24 cellular contexts compared by ENCODE assay signal in the genomic region with DNA sequence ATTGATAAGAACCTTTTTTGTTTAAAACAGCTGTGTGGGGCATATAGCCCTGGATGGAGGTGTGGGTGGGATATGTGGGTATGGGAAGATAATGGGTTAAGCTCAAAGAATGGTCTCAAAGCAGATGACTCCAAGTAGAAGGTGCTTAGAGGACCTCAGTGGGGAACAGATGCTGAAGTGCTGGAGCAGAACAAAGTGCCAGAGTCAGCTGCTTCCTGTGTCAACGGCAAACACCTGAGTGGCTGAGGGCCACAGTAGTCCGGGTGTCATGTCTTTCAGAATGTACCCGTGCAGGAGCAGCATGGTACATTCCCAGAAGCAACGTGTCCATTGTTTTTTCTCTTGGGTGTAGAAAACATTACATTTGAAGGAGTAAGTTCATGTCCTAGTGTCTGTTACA.
DNase-seq lines count a peak whose midpoint lies in the region; ATAC-seq, FAIRE-seq and TF ChIP-seq lines count a peak whose summit lies in the region.
"Had no signal": no experiment of that assay in that cellular context is flagged by ENCODE, and none has a peak within 500 bp of the region (broad histone marks: within the 10 kb centered on the region; RNA-seq: fewer than 3 reads in every experiment).

No MANE protein-coding gene starts in this region.

- H3K27me3 Mint-ChIP-seq in activated B cell treated with CpG ODN at 0.5 μM for 24 hours, result peaks cover 1% of the 10 kb centered on the region
- peaks cover 3% of the 10 kb centered on the region for H3K27me3 Mint-ChIP-seq in activated T-helper 1 cell treated with anti-CD3 and anti-CD28 coated beads, Interleukin-12 subunit alpha, Interleukin-12 subunit beta, Interleukin-2, Interleukin-4 antibody, amounts not matched to agents 30 ng/mL and 10 ng/mL and 1 ng/mL, durations not matched to agents 14 hours and 24 hours and 36 hours (ENCODE audit: insufficient read depth)

- H3K9me3 Mint-ChIP-seq in activated B cell treated with CpG ODN at 0.5 μM for 24 hours, result no peaks in the 10 kb centered on the region
- H3K9me3 Mint-ChIP-seq in activated T-helper 1 cell treated with anti-CD3 and anti-CD28 coated beads, Interleukin-12 subunit alpha, Interleukin-12 subunit beta, Interleukin-2, Interleukin-4 antibody, amounts not matched to agents 30 ng/mL and 10 ng/mL and 1 ng/mL, durations not matched to agents 14 hours and 24 hours and 36 hours, result no peaks in the 10 kb centered on the region
- H3K9me3 Mint-ChIP-seq: HFFc6, T-cell had no signal

- H3K36me3 Mint-ChIP-seq in activated B cell treated with CpG ODN at 0.5 μM for 24 hours (ENCODE audit: low read depth), result no peaks in the 10 kb centered on the region
- no peaks in the 10 kb centered on the region for H3K36me3 Mint-ChIP-seq in activated T-helper 1 cell treated with anti-CD3 and anti-CD28 coated beads, Interleukin-12 subunit alpha, Interleukin-12 subunit beta, Interleukin-2, Interleukin-4 antibody, amounts not matched to agents 30 ng/mL and 10 ng/mL and 1 ng/mL, durations not matched to agents 14 hours and 24 hours and 36 hours (ENCODE audit: low read depth)
- H3K36me3 Mint-ChIP-seq: CD8-positive, alpha-beta memory T cell; T-cell had no signal

- POLR2A ChIA-PET in activated B cell treated with CpG ODN at 0.5 μM for 24 hours (lab: Charles Lee), result no interaction called here

- peak; percentile 18 for ATAC-seq in activated B cell treated with CpG ODN at 0.5 μM for 24 hours (ENCODE audit: low read depth)
- no peak for ATAC-seq in HG02938 (IDR thresholded peaks at IDR 0.05; ENCODE audit: unreplicated experiment)
- ATAC-seq: T-cell had no signal

- intact Hi-C loops in activated B cell treated with CpG ODN at 0.5 μM for 24 hours (cut with micrococcal nuclease), result loop anchor here (5.0 kb wide), 2 partner anchors 65 to 250 kb away; no protein-coding TSS in a partner anchor
- intact Hi-C loops in activated T-helper 1 cell treated with anti-CD3 and anti-CD28 coated beads, Interleukin-12 subunit alpha, Interleukin-12 subunit beta, Interleukin-2, Interleukin-4 antibody, amounts not matched to agents 30 ng/mL and 10 ng/mL and 1 ng/mL, durations not matched to agents 14 hours and 24 hours and 36 hours (cut with micrococcal nuclease), result loop anchor here (1.0 to 5.0 kb wide), 4 partner anchors 65 to 330 kb away; no protein-coding TSS in a partner anchor

- CTCF ChIA-PET in activated B cell treated with CpG ODN at 0.5 μM for 24 hours (lab: Charles Lee), result no interaction called here

- no peak overlapping the region for H3K4me3 ChIP-seq in Jurkat, Clone E6-1 (ENCODE audit: low read length)
- H3K4me3 ChIP-seq: A549 had no signal

- no peak for TF ChIP-seq CTCF in activated B cell treated with CpG ODN at 0.5 μM for 24 hours (IDR thresholded peaks at IDR 0.05)

- FAIRE-seq in GM18507 (lab: Jason Lieb, UNC), result peak; percentile 46
- FAIRE-seq: D721Med, HTR-8/SVneo had no signal

- DNase-seq in COLO668 (lab: John Stamatoyannopoulos, UW; ENCODE audit: unreplicated experiment) (peak; percentile 41), GM18507 (ENCODE audit: extremely low spot score, insufficient read length, low read depth) (no peak), activated B cell treated with CpG ODN at 0.5 μM for 24 hours (no peak), KG1 (lab: John Stamatoyannopoulos, UW) (no peak), NCI-H2196 treated with DMSO at 0.1 percent for 48 hours (lab: John Stamatoyannopoulos, UW; ENCODE audit: unreplicated experiment) (no peak)
- DNase-seq in Jurkat, Clone E6-1 (ENCODE audit: low read depth, low spot score), result peak; percentile 38
- no peak for DNase-seq in activated T-helper 1 cell treated with anti-CD3 and anti-CD28 coated beads, Interleukin-12 subunit alpha, Interleukin-12 subunit beta, Interleukin-2, Interleukin-4 antibody, amounts not matched to agents 30 ng/mL and 10 ng/mL and 1 ng/mL, durations not matched to agents 14 hours and 24 hours and 36 hours (ENCODE audit: low spot score)
- DNase-seq: C1 segment of cervical spinal cord; CD8-positive, alpha-beta memory T cell; DND-41; H7; HFFc6; IMR-90; Kasumi-1; NCI-H1105; NCI-H2107; NCI-H345; NCI-H526 treated with DMSO at 0.1 percent for 48 hours; SHP77 treated with DMSO at 0.1 percent for 48 hours; T-cell had no signal

- no peak overlapping the region for H3K27ac Mint-ChIP-seq in activated B cell treated with CpG ODN at 0.5 μM for 24 hours
- H3K27ac Mint-ChIP-seq in activated T-helper 1 cell treated with anti-CD3 and anti-CD28 coated beads, Interleukin-12 subunit alpha, Interleukin-12 subunit beta, Interleukin-2, Interleukin-4 antibody, amounts not matched to agents 30 ng/mL and 10 ng/mL and 1 ng/mL, durations not matched to agents 14 hours and 24 hours and 36 hours, result no peak overlapping the region
- H3K27ac Mint-ChIP-seq: HFFc6, T-cell had no signal

- no peak overlapping the region for H3K4me3 Mint-ChIP-seq in activated B cell treated with CpG ODN at 0.5 μM for 24 hours
- H3K4me3 Mint-ChIP-seq in activated T-helper 1 cell treated with anti-CD3 and anti-CD28 coated beads, Interleukin-12 subunit alpha, Interleukin-12 subunit beta, Interleukin-2, Interleukin-4 antibody, amounts not matched to agents 30 ng/mL and 10 ng/mL and 1 ng/mL, durations not matched to agents 14 hours and 24 hours and 36 hours, result no peak overlapping the region
- H3K4me3 Mint-ChIP-seq: CD8-positive, alpha-beta memory T cell; HFFc6; T-cell had no signal

- H3K4me1 Mint-ChIP-seq in activated B cell treated with CpG ODN at 0.5 μM for 24 hours, result peaks cover 10% of the 10 kb centered on the region
- no peaks in the 10 kb centered on the region for H3K4me1 Mint-ChIP-seq in activated T-helper 1 cell treated with anti-CD3 and anti-CD28 coated beads, Interleukin-12 subunit alpha, Interleukin-12 subunit beta, Interleukin-2, Interleukin-4 antibody, amounts not matched to agents 30 ng/mL and 10 ng/mL and 1 ng/mL, durations not matched to agents 14 hours and 24 hours and 36 hours (ENCODE audit: low read depth)
- H3K4me1 Mint-ChIP-seq: CD8-positive, alpha-beta memory T cell; T-cell had no signal

Comparison
In these comparisons a context has a peak if more than half of its experiments do, and no peak if none do; other contexts are left out.
1. DNase-seq: peak in COLO668 (single experiment) and Jurkat, Clone E6-1 (single experiment); none in GM18507 (single experiment), activated B cell treated with CpG ODN at 0.5 μM for 24 hours (single experiment), KG1 (single experiment), activated T-helper 1 cell treated with anti-CD3 and anti-CD28 coated beads, Interleukin-12 subunit alpha, Interleukin-12 subunit beta, Interleukin-2, Interleukin-4 antibody, amounts not matched to agents 30 ng/mL and 10 ng/mL and 1 ng/mL, durations not matched to agents 14 hours and 24 hours and 36 hours (single experiment) and NCI-H2196 treated with DMSO at 0.1 percent for 48 hours (single experiment).